In the genomic region with DNA sequence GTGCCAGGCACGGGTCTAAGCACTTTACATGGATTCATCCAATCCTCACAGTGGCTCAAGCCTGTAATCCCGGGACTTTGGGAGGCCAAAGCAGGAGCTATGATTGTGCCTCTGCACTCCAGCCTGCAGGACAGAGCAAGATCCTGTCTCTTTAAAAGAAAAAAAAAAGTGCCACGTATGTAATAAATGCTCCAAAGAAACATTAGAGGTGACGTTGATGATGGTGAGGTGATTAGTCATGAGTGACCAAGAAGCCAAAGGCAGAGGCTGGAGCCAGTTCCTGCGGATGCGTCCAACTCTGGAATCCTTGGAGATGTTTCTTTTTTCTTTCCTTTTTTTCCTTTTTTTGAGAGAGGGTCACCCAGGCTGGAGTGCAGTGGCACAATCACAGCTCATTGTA, we compare ENCODE assay signal across 1 cellular context.
A peak's percentile ranks its signal among the peaks of the same experiment; 100 is the strongest.
TF ChIP-seq lines count a peak whose summit lies in the region.

No MANE protein-coding gene starts in this region.

TF ChIP-seq in K562, 482 proteins besides CTCF, POLR2A, EP300 and RAD21:
- TF ChIP-seq PRMT5 (CRISPR knock-in tag; IDR thresholded peaks at IDR 0.05) (no peak), CREB3L1 (IDR thresholded peaks at IDR 0.05; ENCODE audit: borderline replicate concordance, low read depth) (peak; percentile 69; the same call in 1 of the 2 replicates), ZNF384 (IDR thresholded peaks at IDR 0.05; ENCODE audit: low read depth, low read length) (peak; percentile 96), CREM (IDR thresholded peaks at IDR 0.05; ENCODE audit: low read depth) (peak; percentile 52), C11orf30 (IDR thresholded peaks at IDR 0.05; ENCODE audit: low read depth) (peak; percentile 63; the same call in 1 of the 2 replicates), ATF7 (IDR thresholded peaks at IDR 0.05) (peak; percentile 50; the same call in 1 of the 2 replicates), ETS1 (conservative IDR thresholded peaks at IDR 0.05; ENCODE audit: control insufficient read depth, low read depth, low read length) (no peak), ZNF740 (CRISPR knock-in tag; IDR thresholded peaks at IDR 0.05) (no peak), ZNF740 (tag; IDR thresholded peaks at IDR 0.05) (no peak), FOSL1 (tag; conservative IDR thresholded peaks at IDR 0.05) (peak; percentile 41), PCBP1 (IDR thresholded peaks at IDR 0.05; ENCODE audit: low read depth, low read length, poor library complexity, severe bottlenecking) (no peak), BMI1 (IDR thresholded peaks at IDR 0.05; ENCODE audit: low read length) (no peak), MAFG (tag; conservative IDR thresholded peaks at IDR 0.05) (peak; percentile 60), ZNF316 (IDR thresholded peaks at IDR 0.05) (peak; percentile 67), ATF3 (IDR thresholded peaks at IDR 0.05) (peak; percentile 48; the same call in 1 of the 2 replicates), ATF3 (CRISPR knock-in tag; conservative IDR thresholded peaks at IDR 0.05) (no peak), ZNF41 (CRISPR knock-in tag; conservative IDR thresholded peaks at IDR 0.05) (no peak), ATF1 (CRISPR knock-in tag; IDR thresholded peaks at IDR 0.05) (no peak), ATF1 (tag; IDR thresholded peaks at IDR 0.05) (peak; percentile 43; the same call in 1 of the 2 replicates), CBX2 (IDR thresholded peaks at IDR 0.05; ENCODE audit: insufficient read depth, low read length, poor library complexity, severe bottlenecking) (no peak)
- TF ChIP-seq, protein P1, sequence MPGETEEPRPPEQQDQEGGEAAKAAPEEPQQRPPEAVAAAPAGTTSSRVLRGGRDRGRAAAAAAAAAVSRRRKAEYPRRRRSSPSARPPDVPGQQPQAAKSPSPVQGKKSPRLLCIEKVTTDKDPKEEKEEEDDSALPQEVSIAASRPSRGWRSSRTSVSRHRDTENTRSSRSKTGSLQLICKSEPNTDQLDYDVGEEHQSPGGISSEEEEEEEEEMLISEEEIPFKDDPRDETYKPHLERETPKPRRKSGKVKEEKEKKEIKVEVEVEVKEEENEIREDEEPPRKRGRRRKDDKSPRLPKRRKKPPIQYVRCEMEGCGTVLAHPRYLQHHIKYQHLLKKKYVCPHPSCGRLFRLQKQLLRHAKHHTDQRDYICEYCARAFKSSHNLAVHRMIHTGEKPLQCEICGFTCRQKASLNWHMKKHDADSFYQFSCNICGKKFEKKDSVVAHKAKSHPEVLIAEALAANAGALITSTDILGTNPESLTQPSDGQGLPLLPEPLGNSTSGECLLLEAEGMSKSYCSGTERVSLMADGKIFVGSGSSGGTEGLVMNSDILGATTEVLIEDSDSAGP (CRISPR knock-in tag; IDR thresholded peaks at IDR 0.05): peak; percentile 76
- TF ChIP-seq, protein P2, sequence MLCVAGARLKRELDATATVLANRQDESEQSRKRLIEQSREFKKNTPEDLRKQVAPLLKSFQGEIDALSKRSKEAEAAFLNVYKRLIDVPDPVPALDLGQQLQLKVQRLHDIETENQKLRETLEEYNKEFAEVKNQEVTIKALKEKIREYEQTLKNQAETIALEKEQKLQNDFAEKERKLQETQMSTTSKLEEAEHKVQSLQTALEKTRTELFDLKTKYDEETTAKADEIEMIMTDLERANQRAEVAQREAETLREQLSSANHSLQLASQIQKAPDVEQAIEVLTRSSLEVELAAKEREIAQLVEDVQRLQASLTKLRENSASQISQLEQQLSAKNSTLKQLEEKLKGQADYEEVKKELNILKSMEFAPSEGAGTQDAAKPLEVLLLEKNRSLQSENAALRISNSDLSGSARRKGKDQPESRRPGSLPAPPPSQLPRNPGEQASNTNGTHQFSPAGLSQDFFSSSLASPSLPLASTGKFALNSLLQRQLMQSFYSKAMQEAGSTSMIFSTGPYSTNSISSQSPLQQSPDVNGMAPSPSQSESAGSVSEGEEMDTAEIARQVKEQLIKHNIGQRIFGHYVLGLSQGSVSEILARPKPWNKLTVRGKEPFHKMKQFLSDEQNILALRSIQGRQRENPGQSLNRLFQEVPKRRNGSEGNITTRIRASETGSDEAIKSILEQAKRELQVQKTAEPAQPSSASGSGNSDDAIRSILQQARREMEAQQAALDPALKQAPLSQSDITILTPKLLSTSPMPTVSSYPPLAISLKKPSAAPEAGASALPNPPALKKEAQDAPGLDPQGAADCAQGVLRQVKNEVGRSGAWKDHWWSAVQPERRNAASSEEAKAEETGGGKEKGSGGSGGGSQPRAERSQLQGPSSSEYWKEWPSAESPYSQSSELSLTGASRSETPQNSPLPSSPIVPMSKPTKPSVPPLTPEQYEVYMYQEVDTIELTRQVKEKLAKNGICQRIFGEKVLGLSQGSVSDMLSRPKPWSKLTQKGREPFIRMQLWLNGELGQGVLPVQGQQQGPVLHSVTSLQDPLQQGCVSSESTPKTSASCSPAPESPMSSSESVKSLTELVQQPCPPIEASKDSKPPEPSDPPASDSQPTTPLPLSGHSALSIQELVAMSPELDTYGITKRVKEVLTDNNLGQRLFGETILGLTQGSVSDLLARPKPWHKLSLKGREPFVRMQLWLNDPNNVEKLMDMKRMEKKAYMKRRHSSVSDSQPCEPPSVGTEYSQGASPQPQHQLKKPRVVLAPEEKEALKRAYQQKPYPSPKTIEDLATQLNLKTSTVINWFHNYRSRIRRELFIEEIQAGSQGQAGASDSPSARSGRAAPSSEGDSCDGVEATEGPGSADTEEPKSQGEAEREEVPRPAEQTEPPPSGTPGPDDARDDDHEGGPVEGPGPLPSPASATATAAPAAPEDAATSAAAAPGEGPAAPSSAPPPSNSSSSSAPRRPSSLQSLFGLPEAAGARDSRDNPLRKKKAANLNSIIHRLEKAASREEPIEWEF (CRISPR knock-in tag; IDR thresholded peaks at IDR 0.05): no peak
- TF ChIP-seq, protein P3, sequence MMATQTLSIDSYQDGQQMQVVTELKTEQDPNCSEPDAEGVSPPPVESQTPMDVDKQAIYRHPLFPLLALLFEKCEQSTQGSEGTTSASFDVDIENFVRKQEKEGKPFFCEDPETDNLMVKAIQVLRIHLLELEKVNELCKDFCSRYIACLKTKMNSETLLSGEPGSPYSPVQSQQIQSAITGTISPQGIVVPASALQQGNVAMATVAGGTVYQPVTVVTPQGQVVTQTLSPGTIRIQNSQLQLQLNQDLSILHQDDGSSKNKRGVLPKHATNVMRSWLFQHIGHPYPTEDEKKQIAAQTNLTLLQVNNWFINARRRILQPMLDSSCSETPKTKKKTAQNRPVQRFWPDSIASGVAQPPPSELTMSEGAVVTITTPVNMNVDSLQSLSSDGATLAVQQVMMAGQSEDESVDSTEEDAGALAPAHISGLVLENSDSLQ (IDR thresholded peaks at IDR 0.05): 0 out of 2 replicates have a peak, but pooled peaks have one; percentile 5
